14 cellular contexts compared by ENCODE assay signal in the genomic region with DNA sequence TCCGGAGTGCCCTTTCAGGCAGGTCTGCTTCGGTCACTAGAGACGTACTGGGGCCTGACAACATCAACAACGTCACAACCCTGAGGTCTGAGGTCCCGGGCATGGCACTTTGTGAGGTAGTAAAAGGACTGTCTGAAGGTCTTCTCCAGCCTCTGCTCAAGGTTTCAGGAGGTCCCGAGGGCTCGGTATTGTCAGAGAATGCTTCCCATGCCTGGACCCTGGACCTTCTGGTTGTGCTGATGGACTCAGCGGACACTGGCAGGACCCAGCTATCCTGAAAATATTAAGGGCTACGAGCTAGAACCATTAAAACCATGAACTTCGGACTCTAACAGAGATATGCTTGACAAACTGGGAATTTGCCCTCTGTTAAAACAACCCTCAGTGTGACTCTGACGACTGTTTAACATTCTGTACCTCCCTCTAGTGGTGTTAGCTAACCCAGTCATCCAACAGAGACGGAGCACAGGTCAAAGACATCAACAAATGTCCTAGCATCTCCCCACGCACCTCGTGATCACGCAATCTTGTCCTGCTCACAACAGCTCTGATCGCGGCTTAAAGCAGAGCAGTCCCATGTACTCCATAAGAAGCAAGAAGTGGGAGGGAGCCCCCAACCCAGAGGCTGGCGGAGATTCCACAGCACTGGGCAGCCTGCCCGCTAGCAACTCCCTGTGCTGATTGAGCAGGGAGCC.
A peak's percentile ranks its signal among the peaks of the same experiment; 100 is the strongest.
DNase-seq lines count a peak whose midpoint lies in the region; ATAC-seq, FAIRE-seq and TF ChIP-seq lines count a peak whose summit lies in the region.
"Had no signal": no experiment of that assay in that cellular context is flagged by ENCODE, and none has a peak within 500 bp of the region (broad histone marks: within the 10 kb centered on the region; RNA-seq: fewer than 3 reads in every experiment).

No MANE protein-coding gene starts in this region.

- TF ChIP-seq RAD21 in H1 (IDR thresholded peaks at IDR 0.05 in 1 of 2, conservative IDR thresholded peaks at IDR 0.05 in 1 of 2; ENCODE audit: low read depth in 2 of 2, low read length in 2 of 2), result peak; percentile 66 to 80

- no peak overlapping the region for H4K8ac ChIP-seq in H1 (ENCODE audit: extremely low read depth, insufficient read depth, low read length)
- no peak overlapping the region for H4K8ac ChIP-seq in mesenchymal stem cell (ENCODE audit: low read length)

- no peak overlapping the region for H3K9ac ChIP-seq in DND-41 (ENCODE audit: low read depth, low read length)
- H3K9ac ChIP-seq in H1 (replicated peaks in 1 of 4; ENCODE audit: extremely low read depth in 1 of 4, low read depth in 3 of 4, low read length in 3 of 4), result no peak overlapping the region
- H3K9ac ChIP-seq in mesenchymal stem cell (ENCODE audit: low read length), result no peak overlapping the region

- H4K20me1 ChIP-seq in DND-41 (ENCODE audit: insufficient read depth, low read length), result no peaks in the 10 kb centered on the region
- H4K20me1 ChIP-seq in H1 (replicated peaks in 1 of 2; ENCODE audit: control insufficient read depth in 1 of 2, insufficient read depth in 2 of 2, low read length in 2 of 2), result peaks cover 0 to 2% of the 10 kb centered on the region in 2 experiments

- H2BK20ac ChIP-seq in H1 (ENCODE audit: low read length), result no peak overlapping the region

- no peak for TF ChIP-seq EP300 in H1 (IDR thresholded peaks at IDR 0.05; ENCODE audit: borderline replicate concordance in 1 of 2, low read depth in 2 of 2, low read length in 2 of 2)

- H2BK15ac ChIP-seq in H1 (ENCODE audit: low read length) (no peak overlapping the region), mesenchymal stem cell (ENCODE audit: low read depth, poor library complexity, severe bottlenecking) (no peak overlapping the region)

- no peak overlapping the region for H3K56ac ChIP-seq in H1 (replicated peaks; ENCODE audit: insufficient read length, low read depth, low read length)

- no peak overlapping the region for H2BK12ac ChIP-seq in H1 (ENCODE audit: low read depth, low read length)
- H2BK12ac ChIP-seq in mesenchymal stem cell (ENCODE audit: low read length in 2 of 2), result no peak overlapping the region

- peaks cover 65% of the 10 kb centered on the region for H3K36me3 ChIP-seq in DND-41 (ENCODE audit: insufficient read depth, low read length)
- H3K36me3 ChIP-seq in H1 (ENCODE audit: control insufficient read depth in 2 of 4, insufficient read depth in 4 of 4, low read length in 3 of 4), result peaks cover 6 to 27% (median 17%) of the 10 kb centered on the region in 4 experiments; a peak in 6 of 8 replicates
- H3K36me3 ChIP-seq in mesenchymal stem cell (ENCODE audit: control insufficient read depth in 1 of 2, insufficient read depth in 2 of 2, low read depth in 1 of 2, low read length in 2 of 2), result peaks cover 49 to 73% of the 10 kb centered on the region in 2 experiments
- H3K36me3 ChIP-seq: uterus had no signal

- no peak for ATAC-seq in DND-41 (ENCODE audit: insufficient read depth, low read depth)
- no peak for ATAC-seq in GM19455 (IDR thresholded peaks at IDR 0.05; ENCODE audit: unreplicated experiment)
- ATAC-seq: right cardiac atrium had no signal

- TF ChIP-seq CTCF in DND-41 (IDR thresholded peaks at IDR 0.05; ENCODE audit: borderline replicate concordance, extremely low read depth, low read length, poor library complexity, severe bottlenecking) (peak; percentile 21), H1 (IDR thresholded peaks at IDR 0.05; ENCODE audit: control extremely low read depth in 1 of 3, insufficient read depth in 1 of 3, low read depth in 1 of 3, low read length in 3 of 3) (peak in 2 of 3 experiments; percentile 65 to 74; a peak in 3 of 4 replicates)

- H4K91ac ChIP-seq in H1 (replicated peaks; ENCODE audit: insufficient read length, low read length) (no peak overlapping the region), mesenchymal stem cell (ENCODE audit: low read length) (no peak overlapping the region)

- POLR2A ChIA-PET in H1 (lab: Charles Lee; ENCODE audit: partially characterized antibody), result no interaction called here

- FAIRE-seq in H1 (lab: Jason Lieb, UNC), result peak; percentile 55
- no peak for FAIRE-seq in RCC 7860 (lab: Jason Lieb, UNC)
- FAIRE-seq: islet of Langerhans had no signal

- no peak overlapping the region for H2BK120ac ChIP-seq in H1 (replicated peaks; ENCODE audit: low read depth, low read length)
- H2BK120ac ChIP-seq in mesenchymal stem cell (ENCODE audit: low read depth, low read length), result no peak overlapping the region

- H2AK5ac ChIP-seq in H1 (ENCODE audit: low read depth, low read length) (no peak overlapping the region), mesenchymal stem cell (ENCODE audit: low read length, severe bottlenecking) (no peak overlapping the region)

- H3K23ac ChIP-seq in H1 (ENCODE audit: insufficient read length), result no peak overlapping the region
- H3K23ac ChIP-seq in mesenchymal stem cell (ENCODE audit: low read length in 2 of 2), result no peak overlapping the region

- H3K18ac ChIP-seq in H1 (ENCODE audit: extremely low read depth, low read length) (no peak overlapping the region), mesenchymal stem cell (ENCODE audit: low read depth in 1 of 2, low read length in 2 of 2) (no peak overlapping the region)

- H3K27ac ChIP-seq in DND-41 (ENCODE audit: low read length), result no peak overlapping the region
- H3K27ac ChIP-seq in H1 (ENCODE audit: low read depth, low read length), result no peak overlapping the region
- H3K27ac ChIP-seq in mesenchymal stem cell (ENCODE audit: low read length, poor library complexity, severe bottlenecking), result no peak overlapping the region
- H3K27ac ChIP-seq: uterus had no signal

- WGBS in H1 (ENCODE audit: extremely low coverage in 1 of 2, insufficient coverage in 1 of 2, insufficient read length in 1 of 2, insufficient replicate concordance in 2 of 2, low coverage in 1 of 2, low lambda C conversion rate in 2 of 2, missing lambda C conversion rate in 1 of 2), 2 experiments, result 89% methylated on average over 19 of the region's 19 CpGs; no CpG with 5 or more reads in 1 of the 2 experiments
- 92% methylated on average over 19 of the region's 19 CpGs for WGBS in mesenchymal stem cell

- no peaks in the 10 kb centered on the region for H3K23me2 ChIP-seq in H1 (ENCODE audit: low read depth, low read length)

- no peak for TF ChIP-seq POLR2A in H1 (IDR thresholded peaks at IDR 0.05; ENCODE audit: control extremely low read depth in 1 of 2, low read depth in 2 of 2, low read length in 2 of 2)

- no peak overlapping the region for H3K4me3 ChIP-seq in DND-41 (ENCODE audit: low read depth in 1 of 2, low read length in 2 of 2)
- H3K4me3 ChIP-seq in H1 (ENCODE audit: extremely low read depth in 1 of 4, insufficient read depth in 2 of 4, low read depth in 3 of 4, low read length in 4 of 4), result no peak overlapping the region
- H3K4me3 ChIP-seq in mesenchymal stem cell (ENCODE audit: insufficient read depth in 1 of 2, low read depth in 1 of 2, low read length in 2 of 2), result no peak overlapping the region
- H3K4me3 ChIP-seq: uterus had no signal

- H3K4me2 ChIP-seq in DND-41 (ENCODE audit: insufficient read depth, low read length), result no peak overlapping the region
- H3K4me2 ChIP-seq in H1 (ENCODE audit: insufficient read depth in 1 of 2, low read depth in 2 of 2, low read length in 2 of 2), result no peak overlapping the region
- H3K4me2 ChIP-seq in mesenchymal stem cell (ENCODE audit: low read length, poor library complexity, severe bottlenecking), result no peak overlapping the region

- H3K27me3 ChIP-seq in DND-41 (ENCODE audit: insufficient read depth, low read length, poor library complexity) (no peaks in the 10 kb centered on the region), H1 (replicated peaks in 1 of 4; ENCODE audit: control insufficient read depth in 3 of 4, extremely low read depth in 1 of 4, insufficient read depth in 3 of 4, low read length in 3 of 4) (no peaks in the 10 kb centered on the region), mesenchymal stem cell (ENCODE audit: control insufficient read depth in 1 of 2, insufficient read depth in 1 of 2, low read length in 2 of 2) (no peaks in the 10 kb centered on the region)
- H3K27me3 ChIP-seq: uterus had no signal

- H3K79me1 ChIP-seq in H1 (ENCODE audit: low read depth, low read length) (no peaks in the 10 kb centered on the region; the same call in 1 of the 2 replicates), mesenchymal stem cell (replicated peaks; ENCODE audit: low read length, poor library complexity, severe bottlenecking) (peaks cover 5% of the 10 kb centered on the region)

- H4K5ac ChIP-seq in H1 (ENCODE audit: insufficient read length, low read depth, low read length), result no peak overlapping the region

- no peak overlapping the region for H3K14ac ChIP-seq in H1 (ENCODE audit: insufficient read length)
- H3K14ac ChIP-seq in mesenchymal stem cell (ENCODE audit: low read length in 2 of 2), result no peak overlapping the region

- no peaks in the 10 kb centered on the region for H3K9me3 ChIP-seq in DND-41 (ENCODE audit: insufficient read depth, low read length, severe bottlenecking)
- no peaks in the 10 kb centered on the region for H3K9me3 ChIP-seq in H1 (ENCODE audit: insufficient read depth in 2 of 2, low read depth in 1 of 2, low read length in 1 of 2)
- H3K9me3 ChIP-seq in mesenchymal stem cell (ENCODE audit: control insufficient read depth, low read length), result peaks cover 6% of the 10 kb centered on the region
- H3K9me3 ChIP-seq: uterus had no signal

- no peak overlapping the region for H3K4ac ChIP-seq in H1 (replicated peaks; ENCODE audit: insufficient read length, low read depth, low read length)
- no peak overlapping the region for H3K4ac ChIP-seq in mesenchymal stem cell (ENCODE audit: low read depth in 1 of 2, low read length in 2 of 2)

- CTCF ChIA-PET in H1 (lab: Charles Lee; ENCODE audit: partially characterized antibody), result interaction anchor here (0.6 to 2.5 kb wide), 13 partner anchors 10 to 103 kb away, joined by 3 to 27 read pairs (median 5); partner anchors contain the start of gene DDX18

- H2BK5ac ChIP-seq in H1 (ENCODE audit: low read depth, low read length) (no peak overlapping the region), mesenchymal stem cell (ENCODE audit: low read depth, low read length, poor library complexity, severe bottlenecking) (no peak overlapping the region)

- H3K79me2 ChIP-seq in DND-41 (ENCODE audit: insufficient read depth, low read length), result no peaks in the 10 kb centered on the region
- no peaks in the 10 kb centered on the region for H3K79me2 ChIP-seq in H1 (ENCODE audit: control insufficient read depth in 1 of 2, insufficient read depth in 2 of 2, low read length in 2 of 2)

- DNase-seq in DND-41, result no peak
- DNase-seq in NAMALWA (ENCODE audit: low spot score), result peak; percentile 20
- DNase-seq in H1 (ENCODE audit: low read depth in 1 of 2, low spot score in 2 of 2), result no peak
- DNase-seq in mesenchymal stem cell, result peak; percentile 26
- DNase-seq in SKM-1 (lab: John Stamatoyannopoulos, UW; ENCODE audit: unreplicated experiment), result no peak
- no peak for DNase-seq in RCC 7860 (ENCODE audit: low spot score)
- no peak for DNase-seq in NK-92 treated with Interleukin-12 subunit alpha and Interleukin-12 subunit beta, amount 100 ng/mL, for 24 hours (lab: John Stamatoyannopoulos, UW)
- DNase-seq: activated naive CD4-positive, alpha-beta T cell; DMS79 treated with DMSO at 0.1 percent for 48 hours; effector CD8-positive, alpha-beta T cell; uterus had no signal

- H3K4me1 ChIP-seq in DND-41 (ENCODE audit: insufficient read depth, low read length) (no peaks in the 10 kb centered on the region), H1 (replicated peaks in 1 of 4; ENCODE audit: control insufficient read depth in 3 of 4, insufficient read depth in 4 of 4, low read length in 3 of 4) (no peaks in the 10 kb centered on the region), mesenchymal stem cell (ENCODE audit: control insufficient read depth, insufficient read depth, low read depth, low read length) (no peaks in the 10 kb centered on the region)
- H3K4me1 ChIP-seq: uterus had no signal

- H2AFZ ChIP-seq in DND-41 (ENCODE audit: low read depth, low read length) (no peak overlapping the region), H1 (ENCODE audit: low read length) (no peak overlapping the region), mesenchymal stem cell (ENCODE audit: low read depth, low read length) (no peak overlapping the region)

Comparison
In these comparisons a context has a peak if more than half of its experiments do, and no peak if none do; other contexts are left out.
1. DNase-seq: peak in NAMALWA (single experiment) and mesenchymal stem cell (single experiment); none in DND-41 (single experiment), H1 (0 of 2), SKM-1 (single experiment), RCC 7860 (single experiment) and NK-92 treated with Interleukin-12 subunit alpha and Interleukin-12 subunit beta, amount 100 ng/mL, for 24 hours (single experiment).